ENCODE assay signal across 27 cellular contexts in genomic region chr22:17230239-17230638, GRCh38. TPM values are rescaled to one million over a fixed set of nuclear protein-coding genes. Genes with fewer than 3 reads are reported as not detected.
A peak's percentile ranks its signal among the peaks of the same experiment; 100 is the strongest.
DNase-seq lines count a peak whose midpoint lies in the region; ATAC-seq, FAIRE-seq and TF ChIP-seq lines count a peak whose summit lies in the region.
"Had no signal": no experiment of that assay in that cellular context is flagged by ENCODE, and none has a peak within 500 bp of the region (broad histone marks: within the 10 kb centered on the region; RNA-seq: fewer than 3 reads in every experiment).

No MANE protein-coding gene starts in this region.

- H3K4me3 ChIP-seq in liver (ENCODE audit: low read depth in 1 of 3, low read length in 3 of 3) (no peak overlapping the region), HepG2 (replicated peaks in 1 of 3; ENCODE audit: insufficient read depth in 1 of 3, low read depth in 2 of 3, low read length in 3 of 3) (no peak overlapping the region), kidney (ENCODE audit: low read length in 2 of 2) (no peak overlapping the region)
- H3K4me3 ChIP-seq: A549, esophagus squamous epithelium, GM12878, thoracic aorta, vagina had no signal

- in situ Hi-C loops in HepG2 (cut with HindIII; ENCODE audit: extremely low pct_ligation_motif_present, low pct_unique_long_range_greater_than_20kb) = no loop called here

- FAIRE-seq in HepG2 (lab: Jason Lieb, UNC) (no peak), kidney (lab: Jason Lieb, UNC) (no peak)
- FAIRE-seq: A549, frontal cortex, GM12878, small intestine had no signal

- H3K9me3 ChIP-seq in liver (ENCODE audit: control insufficient read depth in 4 of 4, low read length in 3 of 4) = no peaks in the 10 kb centered on the region
- no peaks in the 10 kb centered on the region for H3K9me3 ChIP-seq in HepG2 (ENCODE audit: low read length)
- no peaks in the 10 kb centered on the region for H3K9me3 ChIP-seq in kidney (ENCODE audit: control insufficient read depth in 1 of 2, low read length in 2 of 2)
- H3K9me3 ChIP-seq: A549, esophagus squamous epithelium, SK-N-SH, thoracic aorta, vagina had no signal

- no peaks in the 10 kb centered on the region for H3K36me3 ChIP-seq in liver (ENCODE audit: control insufficient read depth in 4 of 4, insufficient read depth in 3 of 4, low read depth in 1 of 4, low read length in 3 of 4)
- no peaks in the 10 kb centered on the region for H3K36me3 ChIP-seq in HepG2 (replicated peaks in 1 of 2; ENCODE audit: control insufficient read depth in 1 of 2, insufficient read depth in 2 of 2, low read length in 2 of 2)
- H3K36me3 ChIP-seq in kidney (ENCODE audit: control insufficient read depth in 1 of 2, insufficient read depth in 2 of 2, low read length in 2 of 2) = no peaks in the 10 kb centered on the region
- H3K36me3 ChIP-seq: esophagus squamous epithelium, thoracic aorta, vagina had no signal

- peaks cover 2 to 14% (median 9%) of the 10 kb centered on the region in 4 donors for H3K4me1 ChIP-seq in liver (ENCODE audit: control insufficient read depth in 4 of 4, insufficient read depth in 4 of 4, low read length in 3 of 4)
- H3K4me1 ChIP-seq in HepG2 (ENCODE audit: insufficient read depth, low read length) = peaks cover 14% of the 10 kb centered on the region
- H3K4me1 ChIP-seq in kidney (ENCODE audit: control insufficient read depth in 1 of 2, insufficient read depth in 1 of 2, low read depth in 1 of 2, low read length in 2 of 2) = no peaks in the 10 kb centered on the region
- H3K4me1 ChIP-seq: vagina had no signal

- TF ChIP-seq EP300 in HepG2 (IDR thresholded peaks at IDR 0.05; ENCODE audit: low read depth in 2 of 2, low read length in 2 of 2) = no peak
- no peak for TF ChIP-seq EP300 in HepG2 (CRISPR knock-in tag; IDR thresholded peaks at IDR 0.05; ENCODE audit: borderline replicate concordance)

- H2AFZ ChIP-seq in HepG2 (ENCODE audit: low read length) = no peak overlapping the region

- TF ChIP-seq RAD21 in liver (IDR thresholded peaks at IDR 0.05) (peak; percentile 37 to 44), HepG2 (CRISPR knock-in tag; IDR thresholded peaks at IDR 0.05) (no peak)

- TF ChIP-seq POLR2A in HepG2 (IDR thresholded peaks at IDR 0.05; ENCODE audit: insufficient read depth in 1 of 2, low read depth in 2 of 2, low read length in 2 of 2) = no peak

- intact Hi-C loops in HepG2 (cut with micrococcal nuclease; ENCODE audit: unreplicated experiment) = no loop called here
- intact Hi-C loops in kidney (cut with DNase I) = no loop called here

- POLR2A ChIA-PET in HepG2 (lab: Yijun Ruan, JAX) = no interaction called here

- no peak overlapping the region for H3K4me2 ChIP-seq in HepG2 (ENCODE audit: low read depth, low read length)
- H3K4me2 ChIP-seq: A549, SK-N-SH had no signal

- H3K27me3 ChIP-seq in liver (ENCODE audit: control insufficient read depth in 4 of 4, insufficient read depth in 4 of 4, low read length in 3 of 4) = no peaks in the 10 kb centered on the region
- H3K27me3 ChIP-seq in HepG2 (ENCODE audit: control insufficient read depth in 1 of 2, insufficient read depth in 2 of 2, low read length in 2 of 2) = peaks cover 0 to 6% of the 10 kb centered on the region in 2 experiments; a peak in 1 of 5 replicates
- H3K27me3 ChIP-seq: vagina had no signal

- CTCF ChIA-PET in HepG2 (lab: Yijun Ruan, JAX; ENCODE audit: low intra/inter-chr PET ratio, low total read pairs) = no interaction called here

- TF ChIP-seq CTCF in liver (IDR thresholded peaks at IDR 0.05; ENCODE audit: low read depth, low read length, missing input control) = no peak
- no peak for TF ChIP-seq CTCF in HepG2 (CRISPR knock-in tag; IDR thresholded peaks at IDR 0.05)
- no peak for TF ChIP-seq CTCF in VCaP (conservative IDR thresholded peaks at IDR 0.05)
- no peak for TF ChIP-seq CTCF in kidney (IDR thresholded peaks at IDR 0.05; ENCODE audit: borderline replicate concordance, extremely low read depth, insufficient read depth)

- DNase-seq in HepG2 (ENCODE audit: low spot score) (no peak), kidney (peak; percentile 24), AG20443 (ENCODE audit: low spot score) (no peak), NCI-H526 (lab: John Stamatoyannopoulos, UW) (no peak), NCI-H146 treated with DMSO at 0.1 percent for 48 hours (lab: John Stamatoyannopoulos, UW; ENCODE audit: unreplicated experiment) (no peak)
- no peak for DNase-seq in activated naive CD4-positive, alpha-beta T cell (lab: John Stamatoyannopoulos, UW)
- DNase-seq: activated CD4-positive, alpha-beta T cell treated with anti-CD3 and anti-CD28 coated beads, Interleukin-2, amount 50 U/mL, for 48 hours; activated CD4-positive, CD25-positive, alpha-beta regulatory T cell treated with anti-CD3 and anti-CD28 coated beads, Interleukin-2, amount 50 U/mL, for 72 hours; activated CD8-positive, alpha-beta memory T cell treated with anti-CD3 and anti-CD28 coated beads, Interleukin-2, amount 50 U/mL, for 4 hours; activated naive CD4-positive, alpha-beta T cell treated with Interleukin-2 at 50 U/mL for 16 hours; AML-193; esophagus squamous epithelium; H9; left cardiac atrium; NCI-H1048; PC-3; SK-N-SH; small intestine; T-helper 17 cell had no signal

- H3K27ac ChIP-seq in liver (ENCODE audit: low read depth in 1 of 2, low read length in 2 of 2) = peak overlapping the region; percentile 9 to 28
- no peak overlapping the region for H3K27ac ChIP-seq in HepG2 (ENCODE audit: extremely low read length, insufficient read depth, low read length)
- H3K27ac ChIP-seq in VCaP = peak overlapping the region; percentile 35
- no peak overlapping the region for H3K27ac ChIP-seq in kidney (ENCODE audit: low read depth in 2 of 2, low read length in 2 of 2)
- H3K27ac ChIP-seq: esophagus squamous epithelium, thoracic aorta, vagina had no signal

- H3K9ac ChIP-seq in liver (ENCODE audit: low read depth in 1 of 2, low read length in 2 of 2) (no peak overlapping the region), HepG2 (ENCODE audit: insufficient read depth, low read depth, low read length) (no peak overlapping the region), kidney (ENCODE audit: low read length in 2 of 2) (no peak overlapping the region)
- H3K9ac ChIP-seq: SK-N-SH had no signal

- WGBS in liver = 52% methylated on average over 3 of the region's 3 CpGs
- WGBS in HepG2 (ENCODE audit: low lambda C conversion rate) = 27% methylated on average over 3 of the region's 3 CpGs

- no peak for ATAC-seq in HepG2
- ATAC-seq: A549, GM12878, left cardiac atrium, PC-3, T-helper 17 cell had no signal

- BruUV-seq in HepG2 (replicated peaks; lab: Mats Ljungman, UMichigan) = no TSS peak

- H4K20me1 ChIP-seq in HepG2 (ENCODE audit: insufficient read depth, low read length) = no peaks in the 10 kb centered on the region

- no peaks in the 10 kb centered on the region for H3K79me2 ChIP-seq in HepG2 (ENCODE audit: insufficient read depth, low read length)

TF ChIP-seq in liver, 16 proteins besides CTCF, POLR2A, EP300 and RAD21 (continues in another document):
- TF ChIP-seq ATF3 (IDR thresholded peaks at IDR 0.05) = no peak
- TF ChIP-seq JUND (IDR thresholded peaks at IDR 0.05) = peak in 1 of 2 donors; percentile 62
- TF ChIP-seq RXRA (IDR thresholded peaks at IDR 0.05) = peak in 1 of 2 donors; percentile 88
- TF ChIP-seq MAX (IDR thresholded peaks at IDR 0.05) = peak; percentile 36

TF ChIP-seq in HepG2, 621 proteins besides CTCF, POLR2A, EP300 and RAD21 (continues in another document):
- no peak for TF ChIP-seq TSC22D2 (CRISPR knock-in tag; IDR thresholded peaks at IDR 0.05; ENCODE audit: borderline replicate concordance)
- no peak for TF ChIP-seq PRPF4 (IDR thresholded peaks at IDR 0.05; ENCODE audit: low read depth, low read length, poor library complexity, severe bottlenecking)

RNA-seq across cellular contexts. Expression of gene ADA2, which starts 11.0 kb away (rescaled TPM):
- total RNA-seq in liver (10 to 100 TPM in 1 of 2 donors, 1 to 10 TPM in 1; 8.7 to 18.7 TPM), HepG2 (2016; rRNA removed; fragmentation: Illumina TruSeq; extraction: Trizol) (not detected in 2 replicates), kidney (26.8 TPM)
- polyA plus RNA-seq in liver (1 to 10 TPM; 3.2 to 9.6 TPM), HepG2 (2011; rRNA removed) (not detected in 2 replicates), kidney (ENCODE audit: insufficient read depth, low read depth, low replicate concordance) (33.2 TPM)
- not detected in 2 replicates for total RNA-seq in HepG2 (2016; cell fraction: cytosol; rRNA removed; fragmentation: Illumina TruSeq; extraction: Trizol; ENCODE audit: low read depth)
- total RNA-seq in HepG2 (2016; cell fraction: insoluble cytoplasmic fraction; rRNA removed; fragmentation: Illumina TruSeq; extraction: Trizol) = not detected in 2 replicates
- total RNA-seq in HepG2 (2016; cell fraction: membrane; rRNA removed; fragmentation: Illumina TruSeq; extraction: Trizol) = not detected in 2 replicates
- total RNA-seq in HepG2 (2016; cell fraction: nucleus; rRNA removed; fragmentation: Illumina TruSeq; extraction: Trizol) = not detected in 2 replicates
- polyA plus RNA-seq in HepG2 (2011; cell fraction: cytosol; rRNA removed) = not detected in 2 replicates
- not detected in 2 replicates for polyA plus RNA-seq in HepG2 (2011; cell fraction: nucleus; rRNA removed)
- not detected in 2 replicates for polyA plus RNA-seq in HepG2 (2012)
- not detected in 2 replicates for polyA plus RNA-seq in HepG2 (2016; cell fraction: cytosol; fragmentation: Illumina TruSeq; extraction: Trizol; ENCODE audit: low read depth)
- not detected in 2 replicates for polyA plus RNA-seq in HepG2 (2016; cell fraction: insoluble cytoplasmic fraction; fragmentation: Illumina TruSeq; extraction: Trizol; ENCODE audit: low read depth)
- not detected in 2 replicates for polyA plus RNA-seq in HepG2 (2016; cell fraction: membrane; fragmentation: Illumina TruSeq; extraction: Trizol; ENCODE audit: low read depth)
- not detected in 2 replicates for polyA plus RNA-seq in HepG2 (2016; cell fraction: nucleus; fragmentation: Illumina TruSeq; extraction: Trizol; ENCODE audit: insufficient read depth, low read depth)
- polyA minus RNA-seq in HepG2 (2011; rRNA and poly(A)+ RNA removed; ENCODE audit: low replicate concordance) = not detected in 2 replicates
- not detected in 2 replicates for polyA minus RNA-seq in HepG2 (2011; cell fraction: cytosol; rRNA and poly(A)+ RNA removed)
- polyA minus RNA-seq in HepG2 (2011; cell fraction: nucleus; rRNA and poly(A)+ RNA removed) = not detected in 2 replicates
- total RNA-seq: NCI-H460, PC-3 had no signal

Comparison
In these comparisons a context has a peak if more than half of its experiments do, and no peak if none do; other contexts are left out.
1. H3K27ac ChIP-seq: peak in liver (2 of 2) and VCaP (single experiment); none in HepG2 (single experiment) and kidney (0 of 2).
2. RNA of gene ADA2, which starts 11.0 kb away (total RNA-seq): 26.8 TPM in kidney (single experiment) and 8.7 to 18.7 TPM in liver; not detected in HepG2; every median in the first group is over 4 times any median in the second.